Comparison of ENCODE assay signal across 17 cellular contexts in the genomic region with DNA sequence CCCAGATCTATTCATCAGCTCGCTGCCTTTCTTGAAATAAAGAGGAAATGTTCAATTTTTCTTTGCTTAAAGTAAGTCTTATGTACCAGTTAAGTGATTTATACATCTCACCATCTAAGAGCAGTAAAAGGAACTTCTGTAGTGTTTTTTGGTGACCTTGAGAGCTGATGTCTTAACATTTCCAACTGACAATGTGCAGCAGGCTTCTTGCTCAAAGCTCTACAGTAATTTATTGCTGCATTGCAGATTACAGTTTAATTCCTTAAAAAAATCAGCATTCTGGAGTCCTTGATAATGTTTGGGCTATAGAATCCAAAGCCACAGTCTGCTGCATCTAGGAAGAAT.
"Had no signal": no experiment of that assay in that cellular context is flagged by ENCODE, and none has a peak within 500 bp of the region (broad histone marks: within the 10 kb centered on the region; RNA-seq: fewer than 3 reads in every experiment).

No MANE protein-coding gene starts in this region.

- H3K27me3 ChIP-seq: esophagus muscularis mucosa, foreskin keratinocyte, ovary, thyroid gland, uterus had no signal

- H3K27me3 Mint-ChIP-seq: stimulated activated naive CD8-positive, alpha-beta T cell treated with anti-CD3 and anti-CD28 coated beads, Interleukin-15, amount 100 ng/mL, for 72 hours had no signal

- H3K4me3 ChIP-seq: esophagus muscularis mucosa, left ventricle myocardium inferior, ovary, thyroid gland, uterus had no signal

- H3K36me3 ChIP-seq: esophagus muscularis mucosa, left ventricle myocardium inferior, ovary, thyroid gland, uterus had no signal

- H3K4me3 Mint-ChIP-seq: activated CD4-positive, alpha-beta T cell treated with anti-CD3 and anti-CD28 coated beads, Interleukin-2, amount 10 ng/mL, durations not matched to agents 24 days and 14 days; neural crest cell; stimulated activated naive CD8-positive, alpha-beta T cell treated with anti-CD3 and anti-CD28 coated beads, Interleukin-15, amount 100 ng/mL, for 72 hours; T-helper 1 cell treated with Interleukin-12 subunit alpha and Interleukin-12 subunit beta and Interleukin-4 antibody, amounts not matched to agents 30 μg/mL and 1 μg/mL, for 36 hours; WTC11 had no signal

- H3K27ac Mint-ChIP-seq: activated CD4-positive, alpha-beta T cell treated with anti-CD3 and anti-CD28 coated beads, Interleukin-2, amount 10 ng/mL, durations not matched to agents 24 days and 14 days; activated naive CD4-positive, alpha-beta T cell treated with anti-CD3 and anti-CD28 coated beads, Interleukin-2, amount 50 U/mL, for 72 hours; stimulated activated naive CD8-positive, alpha-beta T cell treated with anti-CD3 and anti-CD28 coated beads, Interleukin-15, amount 100 ng/mL, for 72 hours; T-helper 1 cell treated with Interleukin-12 subunit alpha and Interleukin-12 subunit beta and Interleukin-4 antibody, amounts not matched to agents 30 μg/mL and 1 μg/mL, for 36 hours; WTC11 had no signal

- H3K36me3 Mint-ChIP-seq: activated naive CD4-positive, alpha-beta T cell treated with anti-CD3 and anti-CD28 coated beads, Interleukin-2, amount 50 U/mL, for 72 hours; WTC11 had no signal

- ATAC-seq: foreskin keratinocyte, WTC11 had no signal

- H3K4me1 ChIP-seq: foreskin keratinocyte, left ventricle myocardium inferior, uterus had no signal

- H3K9me3 ChIP-seq: esophagus muscularis mucosa, left ventricle myocardium inferior, ovary, thyroid gland, uterus had no signal

- H3K27ac ChIP-seq: esophagus muscularis mucosa, foreskin keratinocyte, left ventricle myocardium inferior, ovary, thyroid gland, uterus had no signal

- H3K9me3 Mint-ChIP-seq: activated CD4-positive, alpha-beta T cell treated with anti-CD3 and anti-CD28 coated beads, Interleukin-2, amount 10 ng/mL, durations not matched to agents 24 days and 14 days; activated naive CD4-positive, alpha-beta T cell treated with anti-CD3 and anti-CD28 coated beads, Interleukin-2, amount 50 U/mL, for 72 hours; neural crest cell; stimulated activated naive CD8-positive, alpha-beta T cell treated with anti-CD3 and anti-CD28 coated beads, Interleukin-15, amount 100 ng/mL, for 72 hours; T-helper 1 cell treated with Interleukin-12 subunit alpha and Interleukin-12 subunit beta and Interleukin-4 antibody, amounts not matched to agents 30 μg/mL and 1 μg/mL, for 36 hours; WTC11 had no signal

- DNase-seq: activated CD4-positive, alpha-beta T cell treated with anti-CD3 and anti-CD28 coated beads, Interleukin-2, amount 10 ng/mL, durations not matched to agents 24 days and 14 days; activated CD8-positive, alpha-beta memory T cell treated with anti-CD3 and anti-CD28 coated beads for 24 hours; activated effector memory CD4-positive, alpha-beta T cell treated with Interleukin-2 at 50 U/mL for 16 hours; foreskin keratinocyte; head of caudate nucleus; left ventricle myocardium inferior; ovary; stimulated activated CD4-positive, alpha-beta T cell treated with anti-CD3 and anti-CD28 coated beads, Interleukin-15, amount 100 ng/mL, for 24 hours; stimulated activated CD4-positive, alpha-beta T cell treated with anti-CD3 and anti-CD28 coated beads, Interleukin-4, amount 100 ng/mL, for 4 hours; stimulated activated naive CD8-positive, alpha-beta T cell treated with anti-CD3 and anti-CD28 coated beads, Interleukin-15, amount 100 ng/mL, for 72 hours; thyroid gland; uterus had no signal
